ENCODE assay signal across 1 cellular context in genomic region chr4:159206427-159206871, GRCh38.
TF ChIP-seq lines count a peak whose summit lies in the region.

No MANE protein-coding gene starts in this region.

TF ChIP-seq in GM23338, 12 proteins besides CTCF, POLR2A, EP300 and RAD21 (continued from another document):
- no peak for TF ChIP-seq ZNF462 (CRISPR knock-in tag; IDR thresholded peaks at IDR 0.05)
- TF ChIP-seq EZH2 (IDR thresholded peaks at IDR 0.05; ENCODE audit: low read depth, unreplicated experiment): no peak
- TF ChIP-seq REST (IDR thresholded peaks at IDR 0.05; ENCODE audit: unreplicated experiment): no peak
